In the genomic region with DNA sequence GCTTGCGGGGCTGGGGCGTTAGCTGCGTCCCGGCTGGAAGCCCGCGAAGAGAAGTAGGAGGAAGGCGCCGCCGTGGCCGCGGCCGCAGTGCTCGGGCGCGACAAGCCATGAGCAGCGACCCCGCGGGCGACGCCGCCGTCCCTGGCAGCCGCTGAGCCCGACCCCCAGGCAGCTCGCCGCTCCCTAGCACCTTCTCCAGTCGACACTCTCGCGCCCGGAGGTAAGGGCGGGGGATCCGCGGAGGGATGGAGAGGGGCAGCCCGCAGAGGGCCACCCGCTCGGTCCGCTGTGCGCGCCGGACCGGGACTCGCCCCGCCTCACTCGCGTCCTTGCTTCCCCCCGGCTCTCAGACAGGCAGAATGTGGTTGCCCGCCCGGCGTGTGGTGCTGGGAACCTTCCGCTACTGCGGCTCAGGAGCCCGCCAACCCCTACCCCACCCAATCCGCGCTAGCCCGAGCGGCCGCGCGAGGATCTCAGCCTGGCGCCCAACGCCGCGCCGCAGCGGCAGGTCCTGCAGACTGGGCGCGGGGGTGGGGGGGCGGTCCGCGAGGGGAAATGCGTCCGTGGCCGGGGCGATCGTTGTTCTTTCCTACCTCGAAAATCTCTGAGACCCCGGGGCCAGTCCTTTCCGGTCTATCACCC, we compare ENCODE assay signal across 8 cellular contexts. TPM values are rescaled to one million over a fixed set of nuclear protein-coding genes. Genes with fewer than 3 reads are reported as not detected.
DNase-seq lines count a peak whose midpoint lies in the region; ATAC-seq and TF ChIP-seq lines count a peak whose summit lies in the region.

A gene (plus strand): TSS at position 18 of the 642 bp plus-strand sequence. CDS start 53,354 bp downstream, outside the sequence.

- peaks cover 5% of the 10 kb centered on the region for H3K36me3 Mint-ChIP-seq in endothelial cell (ENCODE audit: low read depth, unreplicated experiment)

- H3K4me3 ChIP-seq in mucosa of descending colon, result peak within 1 kb of the TSS; percentile 46

- peak; percentile 68 for ATAC-seq in GM18907 (IDR thresholded peaks at IDR 0.05; ENCODE audit: unreplicated experiment)
- ATAC-seq in HG03103 (IDR thresholded peaks at IDR 0.05; ENCODE audit: low read depth, unreplicated experiment), result peak; percentile 46
- peak; percentile 66 for ATAC-seq in mucosa of descending colon

- H3K9me3 ChIP-seq in mucosa of descending colon, result no peaks in the 10 kb centered on the region

- peak; percentile 53 for TF ChIP-seq CTCF in C4-2B (conservative IDR thresholded peaks at IDR 0.05)
- no peak for TF ChIP-seq CTCF in endothelial cell (IDR thresholded peaks at IDR 0.05; ENCODE audit: unreplicated experiment)
- TF ChIP-seq CTCF in mucosa of descending colon (IDR thresholded peaks at IDR 0.05), result no peak

- peak within 1 kb of the TSS; percentile 20; the same call in 1 of the 2 replicates for H3K27ac ChIP-seq in C4-2B
- H3K27ac ChIP-seq in substantia nigra (ENCODE audit: low read depth, low read length, poor library complexity, severe bottlenecking), result peak within 1 kb of the TSS; percentile 96

- intact Hi-C loops in mucosa of descending colon (cut with DNase I, micrococcal nuclease), result loop anchor here in 1 of 2 donors (10.0 kb wide), 1 partner anchor 132 kb away; no protein-coding TSS in a partner anchor

- no peaks in the 10 kb centered on the region for H3K36me3 ChIP-seq in mucosa of descending colon (ENCODE audit: low read depth)

- peak within 1 kb of the TSS; percentile 94 for H3K4me3 Mint-ChIP-seq in endothelial cell (ENCODE audit: unreplicated experiment)

- H3K4me1 Mint-ChIP-seq in endothelial cell (ENCODE audit: unreplicated experiment), result peaks cover 17% of the 10 kb centered on the region

- no peaks in the 10 kb centered on the region for H3K9me3 Mint-ChIP-seq in endothelial cell (ENCODE audit: unreplicated experiment)

- peaks cover 6% of the 10 kb centered on the region for H3K4me1 ChIP-seq in mucosa of descending colon (ENCODE audit: low read depth)

- DNase-seq in NCI-H526 (lab: John Stamatoyannopoulos, UW) (peak; percentile 65 to 90), endothelial cell (ENCODE audit: low spot score) (peak; percentile 51), mucosa of descending colon (peak; percentile 32 to 77 (median 65)), substantia nigra (lab: John Stamatoyannopoulos, UW) (peak in 31 of 49 donors; percentile 28 to 79 (median 57))
- DNase-seq in activated CD8-positive, alpha-beta memory T cell treated with anti-CD3 and anti-CD28 coated beads, Interleukin-2, amount 50 U/mL, for 4 hours, result peak; percentile 55

- peaks cover 5% of the 10 kb centered on the region for H3K27me3 Mint-ChIP-seq in endothelial cell (ENCODE audit: unreplicated experiment)

- peak within 1 kb of the TSS; percentile 72 for H3K27ac Mint-ChIP-seq in endothelial cell (ENCODE audit: unreplicated experiment)

RNA-seq across cellular contexts. Expression of the gene that starts here (rescaled TPM):
- total RNA-seq in endothelial cell (ENCODE audit: unreplicated experiment) (20.1 TPM), mucosa of descending colon (1 to 10 TPM; 1.5 to 5.0 (median 3.0) TPM)

Comparison
In these comparisons a context has a peak if more than half of its experiments do, and no peak if none do; other contexts are left out.
1. Peak in every context shown above with its lines: DNase-seq, ATAC-seq, H3K4me3 ChIP-seq and H3K27ac ChIP-seq.